ENCODE assay signal across 8 cellular contexts in the genomic region with DNA sequence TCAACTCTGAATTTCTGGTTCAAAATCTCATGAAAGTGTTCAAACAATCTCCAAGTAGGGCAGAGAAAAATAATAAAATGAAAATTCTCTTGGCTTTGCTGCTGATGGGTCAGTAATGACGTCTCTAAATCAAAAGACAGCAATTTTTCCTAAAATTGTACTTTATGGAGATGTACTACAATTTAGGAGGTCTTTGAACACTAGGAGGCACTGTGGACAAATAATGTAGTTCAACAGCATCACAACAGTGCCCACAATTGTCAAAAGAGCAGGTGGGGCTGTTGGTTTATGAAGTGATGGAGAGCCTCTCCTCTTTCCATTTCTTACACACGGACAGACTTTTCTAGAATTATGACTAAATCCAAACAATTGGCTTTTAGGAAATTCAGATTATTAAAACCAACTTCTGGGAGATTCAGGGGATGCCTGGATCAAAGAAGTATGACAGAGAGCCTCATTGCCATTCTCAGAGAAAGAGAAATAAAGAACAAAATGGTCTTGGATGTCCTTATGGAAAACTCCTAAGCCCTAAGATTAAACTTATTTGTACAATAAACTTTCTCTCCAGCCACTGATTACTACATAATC. TPM values are rescaled to one million over a fixed set of nuclear protein-coding genes. Genes with fewer than 3 reads are reported as not detected.
A peak's percentile ranks its signal among the peaks of the same experiment; 100 is the strongest.
DNase-seq lines count a peak whose midpoint lies in the region; ATAC-seq and TF ChIP-seq lines count a peak whose summit lies in the region.

No MANE protein-coding gene starts in this region.

- ATAC-seq in left ventricle myocardium superior: peak; percentile 73
- peak; percentile 93 for ATAC-seq in sciatic nerve
- no peak for ATAC-seq in HG03139 (IDR thresholded peaks at IDR 0.05; ENCODE audit: unreplicated experiment)

- H3K36me3 ChIP-seq in adipocyte (ENCODE audit: control insufficient read depth, insufficient read depth, low read length, severe bottlenecking): peaks cover 89% of the 10 kb centered on the region

- TF ChIP-seq CTCF in HL-60 (IDR thresholded peaks at IDR 0.05; ENCODE audit: insufficient read depth, low read length): peak; percentile 31

- H3K4me1 ChIP-seq in adipocyte (ENCODE audit: control insufficient read depth, insufficient read depth, low read length): no peaks in the 10 kb centered on the region

- H3K27ac ChIP-seq in HL-60 (replicated peaks): no peak overlapping the region

- H3K4me3 ChIP-seq in HL-60 (replicated peaks; ENCODE audit: insufficient read depth, low read length) (no peak overlapping the region), adipocyte (ENCODE audit: low read length) (no peak overlapping the region)

- H3K9me3 ChIP-seq in adipocyte (ENCODE audit: control insufficient read depth, low read length): no peaks in the 10 kb centered on the region

- DNase-seq in DMS53 (lab: John Stamatoyannopoulos, UW) (peak; percentile 92), HL-60 (ENCODE audit: low read depth in 1 of 2, low spot score in 1 of 2) (peak; percentile 24 to 52), NCI-H526 (lab: John Stamatoyannopoulos, UW) (peak; percentile 23 to 80), adipocyte (ENCODE audit: low read depth) (peak; percentile 92), left ventricle myocardium superior (no peak), sciatic nerve (ENCODE audit: low spot score) (no peak)
- DNase-seq in NK-92 treated with Interleukin-12 subunit alpha and Interleukin-12 subunit beta, amount 100 ng/mL, for 24 hours (lab: John Stamatoyannopoulos, UW): no peak

- H3K27me3 ChIP-seq in HL-60 (ENCODE audit: insufficient read depth, poor library complexity, severe bottlenecking): no peaks in the 10 kb centered on the region
- no peaks in the 10 kb centered on the region for H3K27me3 ChIP-seq in adipocyte (replicated peaks; ENCODE audit: control insufficient read depth, insufficient read depth, low read length)

- H3K9ac ChIP-seq in adipocyte (ENCODE audit: low read length): no peak overlapping the region

- intact Hi-C loops in left ventricle myocardium superior (cut with micrococcal nuclease) (loop anchor here (10.0 kb wide), 1 partner anchor 104 kb away; the partner anchor contains the start of gene BECN1), sciatic nerve (cut with DNase I) (no loop called here)

RNA-seq across cellular contexts. Expression of gene EZH1, which starts 23.8 kb away (rescaled TPM):
- total RNA-seq in left ventricle myocardium superior (49.6 TPM), sciatic nerve (105 TPM)

RNA-seq across cellular contexts. Expression of gene CNTNAP1, which starts 38.8 kb away (rescaled TPM):
- total RNA-seq in left ventricle myocardium superior (7.0 TPM), sciatic nerve (12.9 TPM)

RNA-seq across cellular contexts. Expression of gene CCR10, which starts 39.4 kb away (rescaled TPM):
- 1.7 TPM for total RNA-seq in left ventricle myocardium superior
- total RNA-seq in sciatic nerve: 3.5 TPM

RNA-seq across cellular contexts. Expression of gene RAMP2, which starts 39.9 kb away (rescaled TPM):
- total RNA-seq in left ventricle myocardium superior (39.3 TPM), sciatic nerve (67.5 TPM)

RNA-seq across cellular contexts. Expression of gene PLEKHH3, which starts 44.3 kb away (rescaled TPM):
- 35.7 TPM for total RNA-seq in left ventricle myocardium superior
- 40.3 TPM for total RNA-seq in sciatic nerve

Comparison
In these comparisons a context has a peak if more than half of its experiments do, and no peak if none do; other contexts are left out.
1. DNase-seq: peak in DMS53 (single experiment), HL-60 (2 of 2), NCI-H526 (2 of 2) and adipocyte (single experiment); none in left ventricle myocardium superior (single experiment), sciatic nerve (single experiment) and NK-92 treated with Interleukin-12 subunit alpha and Interleukin-12 subunit beta, amount 100 ng/mL, for 24 hours (single experiment).